ENCODE assay signal across 12 cellular contexts in the genomic region with DNA sequence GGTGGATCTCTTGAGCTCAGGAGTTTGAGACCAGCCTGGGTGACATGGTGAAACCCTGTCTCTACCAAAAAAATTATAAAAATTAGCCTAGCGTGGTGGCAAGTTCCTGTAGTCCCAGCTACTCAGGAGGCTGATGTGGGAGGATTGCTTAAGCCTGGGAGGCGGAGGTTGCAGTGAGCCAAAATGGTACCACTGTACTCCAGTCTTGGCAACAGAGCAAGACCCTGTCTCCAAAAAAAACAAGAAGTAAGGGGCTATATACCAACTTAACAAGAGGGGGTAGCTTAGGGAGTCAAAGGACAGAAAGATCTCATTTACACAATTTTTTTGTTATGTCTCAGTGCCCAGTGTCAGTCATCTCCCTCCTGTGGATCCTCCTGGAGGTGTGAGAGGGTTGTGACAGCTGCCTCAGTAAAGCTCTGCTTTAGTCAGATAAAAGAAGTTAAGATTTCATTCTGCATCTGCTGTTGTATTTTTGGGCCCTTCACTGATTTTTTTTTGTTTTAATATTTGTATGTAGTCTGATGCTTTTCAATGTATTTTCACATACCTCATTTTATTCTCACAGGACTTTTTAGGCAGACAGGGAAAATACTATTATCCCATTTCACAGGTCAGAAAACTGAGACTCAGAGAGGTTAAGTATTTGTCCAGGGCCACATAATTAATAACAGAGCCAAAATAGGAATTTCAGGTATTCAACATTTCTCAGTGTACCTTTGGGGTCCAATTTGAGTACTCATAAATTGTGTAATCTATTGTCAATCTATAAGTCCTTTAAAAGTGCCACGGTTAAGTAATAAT.
DNase-seq lines count a peak whose midpoint lies in the region; ATAC-seq, FAIRE-seq and TF ChIP-seq lines count a peak whose summit lies in the region.
"Had no signal": no experiment of that assay in that cellular context is flagged by ENCODE, and none has a peak within 500 bp of the region (broad histone marks: within the 10 kb centered on the region; RNA-seq: fewer than 3 reads in every experiment).

No MANE protein-coding gene starts in this region.

- no peaks in the 10 kb centered on the region for H3K9me3 Mint-ChIP-seq in activated B cell treated with CpG ODN at 0.5 μM for 24 hours
- H3K9me3 Mint-ChIP-seq in immature natural killer cell = no peaks in the 10 kb centered on the region

- intact Hi-C loops in activated B cell treated with CpG ODN at 0.5 μM for 24 hours (cut with micrococcal nuclease) = loop anchor here (1.0 to 5.0 kb wide), 6 partner anchors 7 to 309 kb away; a partner anchor contains a TSS

- H3K4me1 Mint-ChIP-seq in activated B cell treated with CpG ODN at 0.5 μM for 24 hours (peaks cover 88% of the 10 kb centered on the region), immature natural killer cell (peaks cover 57 to 72% of the 10 kb centered on the region in 2 donors)

- no peaks in the 10 kb centered on the region for H3K27me3 Mint-ChIP-seq in activated B cell treated with CpG ODN at 0.5 μM for 24 hours
- peaks cover 0 to 12% (median 2%) of the 10 kb centered on the region in 3 donors for H3K27me3 Mint-ChIP-seq in immature natural killer cell (ENCODE audit: low read depth in 3 of 3)

- peak overlapping the region; percentile 73 for H3K4me3 Mint-ChIP-seq in activated B cell treated with CpG ODN at 0.5 μM for 24 hours
- H3K4me3 Mint-ChIP-seq in immature natural killer cell = peak overlapping the region; percentile 68 to 87 (median 82)

- ATAC-seq in activated B cell treated with CpG ODN at 0.5 μM for 24 hours (ENCODE audit: low read depth) (peak; percentile 41), GM18520 (IDR thresholded peaks at IDR 0.05; ENCODE audit: unreplicated experiment) (no peak), HG03432 (IDR thresholded peaks at IDR 0.05; ENCODE audit: unreplicated experiment) (no peak)
- ATAC-seq: right cardiac atrium had no signal

- peak; percentile 15 for DNase-seq in DMS53 (lab: John Stamatoyannopoulos, UW)
- DNase-seq in DMS53 treated with DMSO at 0.1 percent for 48 hours (lab: John Stamatoyannopoulos, UW; ENCODE audit: unreplicated experiment) = no peak
- DNase-seq in GM12891 (ENCODE audit: insufficient read length, low spot score) = no peak
- DNase-seq in activated B cell treated with CpG ODN at 0.5 μM for 24 hours = no peak
- no peak for DNase-seq in immature natural killer cell
- DNase-seq in putamen (ENCODE audit: low spot score) = no peak
- DNase-seq: 8988T, colonic mucosa, DMS79 treated with DMSO at 0.1 percent for 48 hours, right cardiac atrium had no signal

- POLR2A ChIA-PET in activated B cell treated with CpG ODN at 0.5 μM for 24 hours (lab: Charles Lee) = interaction anchor here (0.6 to 7.3 kb wide), 33 partner anchors 8 to 448 kb away, joined by 3 to 79 read pairs (median 4); a partner anchor contains a TSS

- no peak for TF ChIP-seq POLR2A in GM12891 (IDR thresholded peaks at IDR 0.05; ENCODE audit: low read depth, low read length)

- peak; percentile 85 for FAIRE-seq in GM12891 (lab: Jason Lieb, UNC)

- peak overlapping the region; percentile 96 for H3K27ac Mint-ChIP-seq in activated B cell treated with CpG ODN at 0.5 μM for 24 hours
- peak overlapping the region; percentile 21 to 89 (median 65) for H3K27ac Mint-ChIP-seq in immature natural killer cell

- peaks cover 42% of the 10 kb centered on the region for H3K36me3 Mint-ChIP-seq in activated B cell treated with CpG ODN at 0.5 μM for 24 hours (ENCODE audit: low read depth)
- peaks cover 0 to 5% (median 3%) of the 10 kb centered on the region in 3 donors for H3K36me3 Mint-ChIP-seq in immature natural killer cell

- CTCF ChIA-PET in activated B cell treated with CpG ODN at 0.5 μM for 24 hours (lab: Charles Lee) = interaction anchor here (0.6 to 1.7 kb wide), 11 partner anchors 8 to 307 kb away, joined by 3 to 7 read pairs (median 4); no protein-coding TSS in a partner anchor

- no peak for TF ChIP-seq CTCF in activated B cell treated with CpG ODN at 0.5 μM for 24 hours (IDR thresholded peaks at IDR 0.05)

TF ChIP-seq in GM12891, 5 proteins besides CTCF, POLR2A, EP300 and RAD21:
- TF ChIP-seq PAX5 (IDR thresholded peaks at IDR 0.05; ENCODE audit: insufficient read depth, low read length, severe bottlenecking) (no peak), SPI1 (IDR thresholded peaks at IDR 0.05; ENCODE audit: low read depth, low read length) (no peak), POLR2AphosphoS5 (IDR thresholded peaks at IDR 0.05; ENCODE audit: low read depth, low read length) (no peak), POU2F2 (IDR thresholded peaks at IDR 0.05; ENCODE audit: low read depth, low read length) (no peak), TAF1 (IDR thresholded peaks at IDR 0.05; ENCODE audit: low read depth, low read length) (no peak)
